In the genomic region with DNA sequence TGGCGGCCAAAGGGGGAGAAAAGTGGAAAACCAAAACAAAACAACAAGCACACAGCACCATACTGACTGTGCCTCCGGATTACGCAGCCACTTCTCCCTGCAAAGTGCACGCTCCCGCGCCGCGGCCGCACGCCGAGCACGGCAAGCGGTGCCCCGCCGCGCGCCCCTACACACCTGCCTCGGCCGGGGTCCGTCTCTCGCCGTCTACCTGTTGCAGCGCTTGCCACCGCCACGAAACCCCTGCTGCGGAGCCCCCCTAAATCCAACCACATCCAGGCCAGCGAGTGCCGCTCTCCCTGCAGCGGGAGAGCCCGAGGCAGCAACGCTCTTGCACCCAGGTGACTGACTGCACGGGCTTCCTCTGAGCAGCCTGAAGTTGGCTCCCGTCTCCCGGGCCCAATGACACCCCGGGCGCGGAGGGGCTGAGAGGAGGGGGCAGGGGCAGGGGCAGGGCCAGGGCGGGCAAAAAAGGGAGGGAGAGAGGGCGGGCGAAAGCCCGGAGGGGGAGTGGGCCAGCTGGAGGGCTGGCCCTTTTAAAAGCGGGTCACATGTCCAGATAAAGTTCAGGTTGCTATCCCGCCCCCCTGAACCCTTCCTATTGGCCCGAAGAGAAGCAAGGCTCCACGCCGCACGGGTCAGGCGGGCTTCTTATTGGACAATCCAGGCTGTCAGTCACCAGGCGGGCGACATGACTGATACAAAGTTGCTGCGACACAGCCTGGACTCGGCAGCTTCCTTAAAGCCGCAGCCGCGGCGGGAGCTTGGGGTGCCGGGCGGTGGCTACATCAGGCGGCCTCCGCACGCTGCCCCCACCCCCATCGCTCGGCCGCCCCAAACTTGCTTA, we compare ENCODE assay signal across 8 cellular contexts. TPM values are rescaled to one million over a fixed set of nuclear protein-coding genes. Genes with fewer than 3 reads are reported as not detected.
DNase-seq lines count a peak whose midpoint lies in the region; ATAC-seq, FAIRE-seq and TF ChIP-seq lines count a peak whose summit lies in the region.

A gene (minus strand): TSS at position 429 of the 844 bp plus-strand sequence.

- H3K9ac ChIP-seq in HUES6 (ENCODE audit: low read length), result peak within 1 kb of the TSS; percentile 16

- intact Hi-C loops in OCI-LY7 (cut with micrococcal nuclease; ENCODE audit: unreplicated experiment), result loop anchor here (2.0 to 5.0 kb wide), 3 partner anchors 385 to 760 kb away; a partner anchor contains a TSS

- no peak for FAIRE-seq in D721Med (lab: Jason Lieb, UNC)

- peak within 1 kb of the TSS; percentile 91 for H2AFZ ChIP-seq in OCI-LY7 (ENCODE audit: low read length)

- no peaks in the 10 kb centered on the region for H4K20me1 ChIP-seq in OCI-LY7 (ENCODE audit: insufficient read depth, low read length)

- H3K4me3 ChIP-seq in HUES6 (ENCODE audit: low read depth, low read length) (peak within 1 kb of the TSS; percentile 89), OCI-LY7 (ENCODE audit: low read depth, low read length, poor library complexity, severe bottlenecking) (peak within 1 kb of the TSS; percentile 82), epithelial cell of esophagus (ENCODE audit: low read length) (peak within 1 kb of the TSS; percentile 86)

- H3K27ac ChIP-seq in HUES6 (ENCODE audit: low read depth, low read length), result no peak within 1 kb of the TSS
- H3K27ac ChIP-seq in OCI-LY7 (ENCODE audit: low read depth, low read length, poor library complexity, severe bottlenecking), result peak within 1 kb of the TSS; percentile 17

- CTCF ChIA-PET in OCI-LY7 (lab: Charles Lee; ENCODE audit: unreplicated experiment), result no interaction called here

- no peaks in the 10 kb centered on the region for H3K36me3 ChIP-seq in HUES6 (ENCODE audit: control insufficient read depth, insufficient read depth, low read length)
- H3K36me3 ChIP-seq in OCI-LY7 (ENCODE audit: insufficient read depth, low read length), result no peaks in the 10 kb centered on the region

- POLR2A ChIA-PET in OCI-LY7 (lab: Charles Lee), result interaction anchor here (0.6 to 1.8 kb wide), 4 partner anchors 18 to 541 kb away, joined by 3 to 5 read pairs (median 4); no protein-coding TSS in a partner anchor

- peak; percentile 97 for ATAC-seq in GM21447 (IDR thresholded peaks at IDR 0.05; ENCODE audit: unreplicated experiment)

- BruUV-seq in OCI-LY7 (replicated peaks; lab: Mats Ljungman, UMichigan), result no TSS peak

- H3K4me1 ChIP-seq in HUES6 (ENCODE audit: control insufficient read depth, insufficient read depth, low read length) (peaks cover 18% of the 10 kb centered on the region; the same call in 1 of the 2 replicates), OCI-LY7 (ENCODE audit: insufficient read depth, low read length, poor library complexity, severe bottlenecking) (peaks cover 14% of the 10 kb centered on the region)

- no peaks in the 10 kb centered on the region for H3K9me2 ChIP-seq in OCI-LY7 (ENCODE audit: insufficient read depth, low read length)

- peaks cover 69% of the 10 kb centered on the region for H3K27me3 ChIP-seq in HUES6 (ENCODE audit: control insufficient read depth, insufficient read depth, low read length)

- no peaks in the 10 kb centered on the region for H3K9me3 ChIP-seq in HUES6 (ENCODE audit: control insufficient read depth, insufficient read depth, low read depth, low read length)
- H3K9me3 ChIP-seq in OCI-LY7 (ENCODE audit: low read length), result no peaks in the 10 kb centered on the region

- TF ChIP-seq CTCF in D721Med (IDR thresholded peaks at IDR 0.05; ENCODE audit: insufficient read depth, missing control alignments) (no peak), OCI-LY7 (conservative IDR thresholded peaks at IDR 0.05; ENCODE audit: low read length) (no peak), epithelial cell of esophagus (IDR thresholded peaks at IDR 0.05; ENCODE audit: insufficient read depth, low read depth, low read length, missing control alignments) (no peak)

- H3K79me2 ChIP-seq in OCI-LY7 (ENCODE audit: insufficient read depth, low read depth, low read length), result no peaks in the 10 kb centered on the region

- peak within 1 kb of the TSS; percentile 87 for H3K4me2 ChIP-seq in OCI-LY7 (ENCODE audit: low read length)

- DNase-seq in D721Med (ENCODE audit: insufficient read length, low spot score) (peak; percentile 89), OCI-LY7 (ENCODE audit: low spot score) (peak; percentile 98), activated T-cell treated with anti-CD3 and anti-CD28 coated beads for 48 hours (ENCODE audit: low read depth) (peak; percentile 91), epithelial cell of esophagus (ENCODE audit: low read depth) (peak; percentile 98), middle frontal gyrus (ENCODE audit: extremely low spot score, low spot score) (peak; percentile 99)
- peak; percentile 90 to 93 for DNase-seq in stimulated activated CD8-positive, alpha-beta memory T cell treated with anti-CD3 and anti-CD28 coated beads, Interleukin-2, amount 100 ng/mL, for 1 hour (ENCODE audit: low read depth in 2 of 2)

RNA-seq across cellular contexts. Expression of the gene that starts here (rescaled TPM):
- 2.7 and 5.2 TPM in 2 replicates for total RNA-seq in OCI-LY7 (2014; rRNA removed; shearing (Covaris generic))
- total RNA-seq in OCI-LY7 (2022), result 2.0 and 2.4 TPM in 2 replicates
